ENCODE assay signal across 6 cellular contexts in the genomic region with DNA sequence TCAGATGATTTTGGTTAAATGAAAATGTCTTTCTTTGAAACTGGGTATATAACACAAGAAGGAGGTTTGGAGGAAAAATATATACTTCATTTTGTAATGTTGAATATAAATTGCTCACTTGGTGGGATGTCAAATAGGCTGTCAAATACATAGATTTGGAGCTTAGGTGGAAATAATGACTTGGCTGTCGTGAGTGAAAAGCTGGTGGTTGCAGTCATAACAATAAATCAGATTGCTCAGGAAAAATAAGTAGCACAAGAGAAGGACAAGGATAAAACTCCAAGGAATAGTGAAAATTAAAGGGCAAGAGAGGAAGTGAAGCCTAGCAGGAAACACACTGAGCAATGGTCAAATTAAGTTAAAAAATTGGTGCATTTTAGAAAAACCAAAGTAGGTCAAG.
"Had no signal": no experiment of that assay in that cellular context is flagged by ENCODE, and none has a peak within 500 bp of the region (broad histone marks: within the 10 kb centered on the region; RNA-seq: fewer than 3 reads in every experiment).

No MANE protein-coding gene starts in this region.

- H3K27ac Mint-ChIP-seq: IgD-negative memory B cell had no signal

- H3K4me3 ChIP-seq: K562 had no signal

- H3K4me1 Mint-ChIP-seq: IgD-negative memory B cell had no signal

- DNase-seq: IMR-90, KBM-7, KG1 had no signal

- H3K36me3 Mint-ChIP-seq: IgD-negative memory B cell had no signal

- H3K27me3 Mint-ChIP-seq: IgD-negative memory B cell had no signal

- H3K4me3 Mint-ChIP-seq: IgD-negative memory B cell had no signal

- H3K27ac ChIP-seq: HL-60 had no signal
